Comparison of ENCODE assay signal across 22 cellular contexts in genomic region chr20:23507346-23507745, GRCh38. TPM values are rescaled to one million over a fixed set of nuclear protein-coding genes. Genes with fewer than 3 reads are reported as not detected.
"Had no signal": no experiment of that assay in that cellular context is flagged by ENCODE, and none has a peak within 500 bp of the region (broad histone marks: within the 10 kb centered on the region; RNA-seq: fewer than 3 reads in every experiment).

No MANE protein-coding gene starts in this region.

- FAIRE-seq: endothelial cell of umbilical vein had no signal

- H3K4me1 Mint-ChIP-seq: stimulated activated memory B cell treated with anti-CD40 and anti-IgM and Interleukin-4, amounts not matched to agents 10 μg/mL and 1 μg/mL and 100 μg/mL, for 72 hours had no signal

- H3K9me3 ChIP-seq: esophagus squamous epithelium, psoas muscle, sigmoid colon, thyroid gland, uterus had no signal

- H3K4me3 Mint-ChIP-seq: immature natural killer cell; nephron; stimulated activated memory B cell treated with anti-CD40 and anti-IgM and Interleukin-4, amounts not matched to agents 10 μg/mL and 1 μg/mL and 100 μg/mL, for 72 hours had no signal

- H3K27me3 ChIP-seq: thyroid gland, uterus had no signal

- DNase-seq: activated naive CD4-positive, alpha-beta T cell treated with Interleukin-2 at 50 U/mL for 16 hours; activated T-cell treated with anti-CD3 and anti-CD28 coated beads for 4 hours; aorta; cortex of kidney; effector CD4-positive, alpha-beta T cell; esophagus squamous epithelium; hypothalamus; immature natural killer cell; psoas muscle; sigmoid colon; stimulated activated CD4-positive, alpha-beta T cell treated with anti-CD3 and anti-CD28 coated beads, Interleukin-2, amount 100 ng/mL, for 24 hours; thyroid gland; uterus had no signal

- H3K4me1 ChIP-seq: psoas muscle, sigmoid colon, thyroid gland, uterus had no signal

- H3K27ac Mint-ChIP-seq: immature natural killer cell; nephron; stimulated activated memory B cell treated with anti-CD40 and anti-IgM and Interleukin-4, amounts not matched to agents 10 μg/mL and 1 μg/mL and 100 μg/mL, for 72 hours had no signal

- H3K27ac ChIP-seq: esophagus squamous epithelium, psoas muscle, sigmoid colon, thyroid gland, uterus had no signal

- H3K9me3 Mint-ChIP-seq: immature natural killer cell; nephron; stimulated activated memory B cell treated with anti-CD40 and anti-IgM and Interleukin-4, amounts not matched to agents 10 μg/mL and 1 μg/mL and 100 μg/mL, for 72 hours had no signal

- H3K36me3 Mint-ChIP-seq: immature natural killer cell; stimulated activated memory B cell treated with anti-CD40 and anti-IgM and Interleukin-4, amounts not matched to agents 10 μg/mL and 1 μg/mL and 100 μg/mL, for 72 hours had no signal

- ATAC-seq: activated CD4-positive, CD25-positive, alpha-beta regulatory T cell treated with anti-CD3 and anti-CD28 coated beads, Interleukin-2, amount 50 U/mL, for 24 hours; psoas muscle; stimulated activated memory B cell treated with anti-CD40 and anti-IgM and Interleukin-4, amounts not matched to agents 10 μg/mL and 1 μg/mL and 100 μg/mL, for 72 hours had no signal

- H3K4me3 ChIP-seq: esophagus squamous epithelium, psoas muscle, sigmoid colon, thyroid gland, uterus had no signal

- H3K36me3 ChIP-seq: esophagus squamous epithelium, sigmoid colon, thyroid gland, uterus had no signal

RNA-seq across cellular contexts. Expression of gene CST8, which starts 16.4 kb away (rescaled TPM):
- total RNA-seq: aorta; endothelial cell of umbilical vein; esophagus squamous epithelium; fibroblast of villous mesenchyme; lower leg skin; mesenteric fat pad; osteoblast; psoas muscle; sigmoid colon; T-helper 2 cell treated with Interferon-gamma antibody and Interleukin-4, amounts not matched to agents 100 ng/mL and 5 ng/mL, for 36 hours; thyroid gland; uterus had no signal
- polyA plus RNA-seq: aorta, endothelial cell of umbilical vein, immature natural killer cell, psoas muscle, sigmoid colon had no signal

RNA-seq across cellular contexts. Expression of gene CST11, which starts 54.7 kb away (rescaled TPM):
- total RNA-seq: aorta; endothelial cell of umbilical vein; esophagus squamous epithelium; fibroblast of villous mesenchyme; lower leg skin; osteoblast; psoas muscle; sigmoid colon; T-helper 2 cell treated with Interferon-gamma antibody and Interleukin-4, amounts not matched to agents 100 ng/mL and 5 ng/mL, for 36 hours; thyroid gland; uterus had no signal
- polyA plus RNA-seq: aorta, endothelial cell of umbilical vein, immature natural killer cell, psoas muscle, sigmoid colon had no signal
